ENCODE assay signal across 24 cellular contexts in the genomic region with DNA sequence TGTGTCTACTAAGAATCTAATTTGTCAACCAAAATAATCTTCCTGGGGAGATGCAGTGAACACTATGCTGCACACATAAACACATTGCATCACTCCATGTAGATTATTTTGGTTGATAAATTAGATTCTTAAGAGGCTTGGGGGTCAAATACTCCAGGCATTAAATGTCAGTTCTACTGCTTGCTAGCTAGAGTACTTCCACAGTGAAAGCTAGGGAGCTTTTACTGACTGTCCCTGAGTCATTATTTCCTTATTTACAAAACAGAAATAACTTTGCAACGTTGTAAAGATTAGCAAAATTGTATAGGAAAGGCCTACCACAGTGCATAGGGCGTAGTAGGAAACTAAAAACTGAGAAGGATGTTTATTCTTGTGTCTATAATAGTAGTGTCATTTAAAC. TPM values are rescaled to one million over a fixed set of nuclear protein-coding genes. Genes with fewer than 3 reads are reported as not detected.
DNase-seq lines count a peak whose midpoint lies in the region; ATAC-seq, FAIRE-seq and TF ChIP-seq lines count a peak whose summit lies in the region.
"Had no signal": no experiment of that assay in that cellular context is flagged by ENCODE, and none has a peak within 500 bp of the region (broad histone marks: within the 10 kb centered on the region; RNA-seq: fewer than 3 reads in every experiment).

No MANE protein-coding gene starts in this region.

- no peak overlapping the region for H3K27ac Mint-ChIP-seq in T-helper 2 cell treated with Interferon-gamma antibody and Interleukin-4, amounts not matched to agents 5 μg/mL and 100 μg/mL, for 36 hours
- H3K27ac Mint-ChIP-seq: CD8-positive, alpha-beta T cell; IgD-negative memory B cell had no signal

- peaks cover 4% of the 10 kb centered on the region for H3K27me3 Mint-ChIP-seq in T-helper 2 cell treated with Interferon-gamma antibody and Interleukin-4, amounts not matched to agents 5 μg/mL and 100 μg/mL, for 36 hours (ENCODE audit: low read depth)

- no peaks in the 10 kb centered on the region for H3K36me3 Mint-ChIP-seq in T-helper 2 cell treated with Interferon-gamma antibody and Interleukin-4, amounts not matched to agents 5 μg/mL and 100 μg/mL, for 36 hours (ENCODE audit: low read depth)

- no peak overlapping the region for H3K4me3 ChIP-seq in mucosa of descending colon
- H3K4me3 ChIP-seq: A549; BLaER1 treated with 17β-estradiol and CSF1 and Interleukin-3, amounts not matched to agents 10 nM and 100 nM; MG63 had no signal

- peaks cover 8% of the 10 kb centered on the region for H3K4me1 Mint-ChIP-seq in T-helper 2 cell treated with Interferon-gamma antibody and Interleukin-4, amounts not matched to agents 5 μg/mL and 100 μg/mL, for 36 hours (ENCODE audit: low read depth)

- no peaks in the 10 kb centered on the region for H3K36me3 ChIP-seq in mucosa of descending colon (ENCODE audit: low read depth)
- H3K36me3 ChIP-seq: BLaER1 treated with 17β-estradiol and CSF1 and Interleukin-3, amounts not matched to agents 10 nM and 100 nM; MG63 had no signal

- intact Hi-C loops in mucosa of descending colon (cut with DNase I, micrococcal nuclease) = no loop called here

- no peak overlapping the region for H3K27ac ChIP-seq in caudate nucleus (ENCODE audit: low read depth, low read length)
- H3K27ac ChIP-seq: A549; BLaER1 treated with 17β-estradiol and CSF1 and Interleukin-3, amounts not matched to agents 10 nM and 100 nM had no signal

- peaks cover 29% of the 10 kb centered on the region for H3K4me1 ChIP-seq in mucosa of descending colon (ENCODE audit: low read depth)
- H3K4me1 ChIP-seq: A549 had no signal

- FAIRE-seq in colon (lab: Jason Lieb, UNC) = peak; percentile 14
- FAIRE-seq: A549, HTR-8/SVneo had no signal

- no peak for TF ChIP-seq CTCF in mucosa of descending colon (IDR thresholded peaks at IDR 0.05)

- no peaks in the 10 kb centered on the region for H3K9me3 Mint-ChIP-seq in T-helper 2 cell treated with Interferon-gamma antibody and Interleukin-4, amounts not matched to agents 5 μg/mL and 100 μg/mL, for 36 hours
- H3K9me3 Mint-ChIP-seq: CD8-positive, alpha-beta T cell had no signal

- no peak overlapping the region for H3K4me3 Mint-ChIP-seq in T-helper 2 cell treated with Interferon-gamma antibody and Interleukin-4, amounts not matched to agents 5 μg/mL and 100 μg/mL, for 36 hours
- H3K4me3 Mint-ChIP-seq: CD8-positive, alpha-beta T cell; IgD-negative memory B cell had no signal

- no peaks in the 10 kb centered on the region for H3K9me3 ChIP-seq in mucosa of descending colon
- H3K9me3 ChIP-seq: MG63 had no signal

- ATAC-seq in mucosa of descending colon = peak; percentile 88
- ATAC-seq: A549; CD8-positive, alpha-beta T cell; SK-N-SH treated with all-trans-retinoic acid at 6 μM for 48 hours had no signal

- DNase-seq in EH (ENCODE audit: low read depth) = peak; percentile 6
- DNase-seq in LoVo (ENCODE audit: low spot score) = peak; percentile 34
- DNase-seq in mucosa of descending colon = no peak
- no peak for DNase-seq in T-helper 2 cell treated with Interferon-gamma antibody and Interleukin-4, amounts not matched to agents 5 μg/mL and 100 μg/mL, for 36 hours (ENCODE audit: low spot score)
- DNase-seq in stimulated activated CD4-positive, alpha-beta T cell treated with anti-CD3 and anti-CD28 coated beads, Interleukin-2, amount 100 ng/mL, for 48 hours = no peak
- DNase-seq in caudate nucleus (lab: John Stamatoyannopoulos, UW) = no peak
- no peak for DNase-seq in COR-L47 (lab: John Stamatoyannopoulos, UW)
- DNase-seq: CD8-positive, alpha-beta T cell; DMS53; H7; Karpas-422; MG63; NCI-H1092 treated with DMSO at 0.1 percent for 48 hours; NCI-H2081 treated with DMSO at 0.1 percent for 48 hours; NCI-H510A treated with DMSO at 0.1 percent for 48 hours; OCI-M1; SHP77 had no signal

RNA-seq across cellular contexts. Expression of a gene that starts 12.9 kb away (rescaled TPM):
- under 1 TPM in 1 of 3 donors, not detected in 2; 0.95 TPM for total RNA-seq in mucosa of descending colon
- total RNA-seq: CD8-positive, alpha-beta T cell; H7; RPMI7951 had no signal

Comparison
In these comparisons a context has a peak if more than half of its experiments do, and no peak if none do; other contexts are left out.
1. DNase-seq: peak in EH (single experiment) and LoVo (single experiment); none in mucosa of descending colon (0 of 3), T-helper 2 cell treated with Interferon-gamma antibody and Interleukin-4, amounts not matched to agents 5 μg/mL and 100 μg/mL, for 36 hours (single experiment), stimulated activated CD4-positive, alpha-beta T cell treated with anti-CD3 and anti-CD28 coated beads, Interleukin-2, amount 100 ng/mL, for 48 hours (0 of 2), caudate nucleus (0 of 61) and COR-L47 (single experiment).